ENCODE assay signal across 8 cellular contexts in the genomic region with DNA sequence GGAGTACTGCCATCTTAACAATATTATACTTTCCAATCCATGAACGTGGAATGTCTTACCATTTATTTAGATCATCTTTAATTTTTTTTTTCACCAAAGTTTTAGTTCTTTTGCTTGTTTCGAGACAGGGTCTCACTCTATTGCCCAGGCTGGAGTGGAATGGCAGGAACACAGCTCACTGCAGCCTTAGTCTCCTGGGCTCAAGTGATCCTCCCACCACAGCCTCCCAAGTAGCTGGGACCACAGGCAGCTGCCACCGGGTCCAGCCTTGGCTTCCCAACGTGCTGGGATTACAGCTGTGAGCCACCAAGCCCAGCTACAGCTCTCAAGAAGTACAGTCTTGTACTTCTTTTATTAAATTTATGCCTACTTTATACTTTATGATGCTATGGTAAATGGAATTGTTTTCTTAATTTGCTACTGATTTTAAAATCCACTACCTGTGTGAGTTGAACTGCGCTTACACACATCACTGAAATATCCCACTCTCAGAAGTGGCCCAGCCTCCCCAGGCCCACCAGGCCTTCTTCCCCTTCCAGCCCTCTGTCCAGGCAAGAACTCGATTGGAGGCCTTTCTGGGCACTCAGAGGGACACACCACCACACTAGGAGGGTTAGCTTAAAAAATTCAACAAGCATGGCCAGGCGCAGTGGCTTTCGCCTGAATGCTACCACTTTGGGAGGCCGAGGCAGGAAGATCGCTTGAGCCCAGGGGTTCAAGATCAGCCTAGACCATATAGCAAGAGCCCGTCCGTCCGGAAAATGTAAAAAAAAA. TPM values are rescaled to one million over a fixed set of nuclear protein-coding genes. Genes with fewer than 3 reads are reported as not detected.
DNase-seq lines count a peak whose midpoint lies in the region; ATAC-seq and TF ChIP-seq lines count a peak whose summit lies in the region.

No MANE protein-coding gene starts in this region.

- H3K27ac ChIP-seq in adrenal gland (peak overlapping the region in 3 of 5 donors; percentile 27 to 99 (median 99)), liver (ENCODE audit: low read depth in 1 of 2, low read length in 2 of 2) (no peak overlapping the region), tibial artery (peak overlapping the region; percentile 89 to 97)

- H3K27me3 ChIP-seq in adrenal gland, result no peaks in the 10 kb centered on the region
- H3K27me3 ChIP-seq in liver (ENCODE audit: control insufficient read depth in 4 of 4, insufficient read depth in 4 of 4, low read length in 3 of 4), result no peaks in the 10 kb centered on the region
- no peaks in the 10 kb centered on the region for H3K27me3 ChIP-seq in tibial artery

- peak overlapping the region; percentile 30 to 79 for H3K9ac ChIP-seq in liver (ENCODE audit: low read depth in 1 of 2, low read length in 2 of 2)

- TF ChIP-seq POLR2A in adrenal gland (IDR thresholded peaks at IDR 0.05), result no peak

- H3K9me3 ChIP-seq in adrenal gland (replicated peaks in 1 of 3), result no peaks in the 10 kb centered on the region
- no peaks in the 10 kb centered on the region for H3K9me3 ChIP-seq in liver (ENCODE audit: control insufficient read depth in 4 of 4, low read length in 3 of 4)
- H3K9me3 ChIP-seq in tibial artery, result no peaks in the 10 kb centered on the region

- peaks cover 49% of the 10 kb centered on the region for H3K36me3 Mint-ChIP-seq in activated T-cell treated with anti-CD3 and anti-CD28 coated beads, Interleukin-2, amount 50 U/mL, for 24 hours (ENCODE audit: low read depth)

- 45 to 52% (median 48%) methylated on average over 13 of the region's 13 CpGs for WGBS in adrenal gland, 4 donors
- 61% methylated on average over 13 of the region's 13 CpGs for WGBS in liver

- no peaks in the 10 kb centered on the region for H3K36me3 ChIP-seq in adrenal gland (replicated peaks in 1 of 2)
- H3K36me3 ChIP-seq in liver (ENCODE audit: control insufficient read depth in 4 of 4, insufficient read depth in 3 of 4, low read depth in 1 of 4, low read length in 3 of 4), result no peaks in the 10 kb centered on the region
- H3K36me3 ChIP-seq in tibial artery, result peaks cover 0 to 13% (median 0%) of the 10 kb centered on the region in 3 donors

- H3K9me3 Mint-ChIP-seq in activated T-cell treated with anti-CD3 and anti-CD28 coated beads, Interleukin-2, amount 50 U/mL, for 24 hours, result no peaks in the 10 kb centered on the region

- no peaks in the 10 kb centered on the region for H3K27me3 Mint-ChIP-seq in activated T-cell treated with anti-CD3 and anti-CD28 coated beads, Interleukin-2, amount 50 U/mL, for 24 hours

- no peak for ATAC-seq in GM21367 (IDR thresholded peaks at IDR 0.05; ENCODE audit: unreplicated experiment)
- no peak for ATAC-seq in GM19397 (IDR thresholded peaks at IDR 0.05; ENCODE audit: unreplicated experiment)

- H3K4me1 ChIP-seq in adrenal gland (replicated peaks in 1 of 2) (peaks cover 33% of the 10 kb centered on the region in 2 donors), liver (ENCODE audit: control insufficient read depth in 4 of 4, insufficient read depth in 4 of 4, low read length in 3 of 4) (peaks cover 4 to 18% (median 16%) of the 10 kb centered on the region in 4 donors), tibial artery (peaks cover 0 to 31% (median 23%) of the 10 kb centered on the region in 4 donors)

- TF ChIP-seq RAD21 in liver (IDR thresholded peaks at IDR 0.05), result no peak

- H3K4me3 ChIP-seq in adrenal gland (peak overlapping the region in 2 of 4 donors; percentile 88 to 90), liver (ENCODE audit: low read depth in 1 of 3, low read length in 3 of 3) (peak overlapping the region in 2 of 3 donors; percentile 82 to 84), tibial artery (peak overlapping the region; percentile 64 to 83)

- no peak for DNase-seq in activated T-cell treated with anti-CD3 and anti-CD28 coated beads, Interleukin-2, amount 50 U/mL, for 24 hours
- DNase-seq in activated T-cell treated with anti-CD3 and anti-CD28 coated beads for 4 hours, result no peak
- DNase-seq in adrenal gland, result no peak
- DNase-seq in tibial artery, result no peak
- no peak for DNase-seq in NK-92 treated with Interleukin-12 subunit alpha and Interleukin-12 subunit beta, amount 100 ng/mL, for 24 hours (lab: John Stamatoyannopoulos, UW)

- peak overlapping the region; percentile 97 for H3K4me3 Mint-ChIP-seq in activated T-cell treated with anti-CD3 and anti-CD28 coated beads, Interleukin-2, amount 50 U/mL, for 24 hours

- intact Hi-C loops in adrenal gland (cut with DNase I) (no loop called here), tibial artery (cut with DNase I; ENCODE audit: low total_unique reads) (loop anchor here (5.0 kb wide), 1 partner anchor 47 kb away; the partner anchor contains the start of gene COLGALT1)

- peaks cover 43% of the 10 kb centered on the region for H3K4me1 Mint-ChIP-seq in activated T-cell treated with anti-CD3 and anti-CD28 coated beads, Interleukin-2, amount 50 U/mL, for 24 hours (ENCODE audit: low read depth)

- TF ChIP-seq CTCF in adrenal gland (IDR thresholded peaks at IDR 0.05) (no peak), liver (IDR thresholded peaks at IDR 0.05; ENCODE audit: low read depth, low read length, missing input control) (no peak), tibial artery (IDR thresholded peaks at IDR 0.05) (no peak)

- H3K27ac Mint-ChIP-seq in activated T-cell treated with anti-CD3 and anti-CD28 coated beads, Interleukin-2, amount 50 U/mL, for 24 hours, result peak overlapping the region; percentile 98

TF ChIP-seq in liver, 16 proteins besides CTCF, POLR2A, EP300 and RAD21 (continues in another document):
- TF ChIP-seq ZBTB33 (IDR thresholded peaks at IDR 0.05) (no peak), SP1 (IDR thresholded peaks at IDR 0.05) (no peak), REST (IDR thresholded peaks at IDR 0.05) (no peak), HNF4A (conservative IDR thresholded peaks at IDR 0.05) (no peak), EGR1 (IDR thresholded peaks at IDR 0.05; ENCODE audit: low read depth in 2 of 2) (no peak), NR2F2 (IDR thresholded peaks at IDR 0.05) (no peak), GABPA (IDR thresholded peaks at IDR 0.05 in 1 of 2, conservative IDR thresholded peaks at IDR 0.05 in 1 of 2) (no peak), YY1 (IDR thresholded peaks at IDR 0.05) (no peak), FOXA2 (IDR thresholded peaks at IDR 0.05) (no peak), RXRA (IDR thresholded peaks at IDR 0.05) (no peak), HNF4G (IDR thresholded peaks at IDR 0.05) (no peak)
- TF ChIP-seq, protein P1, sequence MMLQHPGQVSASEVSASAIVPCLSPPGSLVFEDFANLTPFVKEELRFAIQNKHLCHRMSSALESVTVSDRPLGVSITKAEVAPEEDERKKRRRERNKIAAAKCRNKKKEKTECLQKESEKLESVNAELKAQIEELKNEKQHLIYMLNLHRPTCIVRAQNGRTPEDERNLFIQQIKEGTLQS (IDR thresholded peaks at IDR 0.05), result no peak

RNA-seq across cellular contexts. Expression of gene PGLS, which starts 1.0 kb away (rescaled TPM):
- total RNA-seq in adrenal gland, result 100 to 1,000 TPM in 7 of 8 donors, 10 to 100 TPM in 1; 80.4 to 181 (median 129) TPM
- 100 to 1,000 TPM in 2 of 3 donors, 10 to 100 TPM in 1; 36.1 to 200 (median 134) TPM for polyA plus RNA-seq in adrenal gland
- total RNA-seq in liver, result 10 to 100 TPM; 16.9 to 25.7 TPM
- 10 to 100 TPM; 32.8 to 62.2 TPM for polyA plus RNA-seq in liver

RNA-seq across cellular contexts. Expression of gene SLC27A1, which starts 40.1 kb away (rescaled TPM):
- total RNA-seq in adrenal gland (100 to 1,000 TPM in 1 of 8 donors, 10 to 100 TPM in 7; 22.1 to 107 (median 56.8) TPM), liver (1 to 10 TPM; 3.5 to 7.4 TPM)
- polyA plus RNA-seq in adrenal gland (10 to 100 TPM in 2 of 3 donors, 1 to 10 TPM in 1; 6.8 to 78.8 (median 33.3) TPM), liver (1 to 10 TPM; 2.4 to 4.4 TPM)

RNA-seq across cellular contexts. Expression of gene COLGALT1, which starts 45.0 kb away (rescaled TPM):
- total RNA-seq in adrenal gland (10 to 100 TPM; 38.3 to 79.1 (median 61.6) TPM), liver (10 to 100 TPM; 22.4 to 32.2 TPM)
- polyA plus RNA-seq in adrenal gland (10 to 100 TPM; 30.7 to 81.0 (median 39.8) TPM), liver (10 to 100 TPM; 14.4 to 22.5 TPM)

RNA-seq across cellular contexts. Expression of gene NXNL1, which starts 49.7 kb away (rescaled TPM):
- total RNA-seq in adrenal gland (1 to 10 TPM in 2 of 8 donors, under 1 TPM in 3, not detected in 3; 0.41 to 2.7 (median 0.92) TPM), liver (not detected)
- polyA plus RNA-seq in adrenal gland (1 to 10 TPM in 2 of 3 donors, not detected in 1; 2.6 to 4.8 TPM), liver (not detected)

Comparison
In these comparisons a context has a peak if more than half of its experiments do, and no peak if none do; other contexts are left out.
1. H3K27ac ChIP-seq: peak in adrenal gland (3 of 5) and tibial artery (2 of 2); none in liver (0 of 2).